12 cellular contexts compared by ENCODE assay signal in the genomic region with DNA sequence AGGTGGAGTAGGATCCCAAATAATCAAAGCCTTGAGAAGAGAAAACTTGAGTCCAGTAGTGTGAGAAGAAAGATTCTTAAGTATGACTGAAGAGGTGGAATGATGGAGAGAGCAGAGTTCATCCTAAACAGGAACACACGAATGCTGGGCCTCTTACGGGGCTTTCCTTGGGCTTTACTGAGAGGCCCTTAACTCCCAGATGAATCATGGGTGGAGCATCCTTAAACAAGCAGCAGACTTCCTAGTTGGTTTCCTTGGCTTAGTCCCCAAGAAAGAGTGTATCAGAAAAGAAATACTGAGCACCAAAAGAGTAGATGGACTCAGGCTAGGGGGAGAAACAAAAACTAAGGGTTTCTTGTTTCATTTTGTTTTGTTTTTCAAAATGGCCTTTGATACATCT.
DNase-seq lines count a peak whose midpoint lies in the region; ATAC-seq, FAIRE-seq and TF ChIP-seq lines count a peak whose summit lies in the region.
"Had no signal": no experiment of that assay in that cellular context is flagged by ENCODE, and none has a peak within 500 bp of the region (broad histone marks: within the 10 kb centered on the region; RNA-seq: fewer than 3 reads in every experiment).

No MANE protein-coding gene starts in this region.

- FAIRE-seq in D721Med (lab: Jason Lieb, UNC) = no peak

- peaks cover 3% of the 10 kb centered on the region for H3K79me2 ChIP-seq in ACC112 (ENCODE audit: control insufficient read depth, insufficient read depth, low read length, unreplicated experiment)

- no peaks in the 10 kb centered on the region for H3K27me3 ChIP-seq in ACC112 (ENCODE audit: insufficient read depth, low read length)

- intact Hi-C loops in posterior cingulate gyrus (cut with DNase I) = no loop called here

- H3K4me3 ChIP-seq in ACC112 (ENCODE audit: low read depth, low read length) = peak overlapping the region; percentile 51; the same call in 1 of the 2 replicates

- TF ChIP-seq CTCF in D721Med (IDR thresholded peaks at IDR 0.05; ENCODE audit: insufficient read depth, missing control alignments) = no peak

- peak overlapping the region; percentile 90 for H3K27ac ChIP-seq in ACC112 (ENCODE audit: low read depth, low read length)

- H3K4me1 ChIP-seq in ACC112 (ENCODE audit: control insufficient read depth, insufficient read depth, low read length, unreplicated experiment) = peaks cover 61% of the 10 kb centered on the region

- DNase-seq in RPMI7951 (ENCODE audit: low read depth) (peak; percentile 51), fibroblast of gingiva (ENCODE audit: low read depth) (peak; percentile 67), non-pigmented ciliary epithelial cell (ENCODE audit: low read depth) (peak; percentile 85), DMS79 (lab: John Stamatoyannopoulos, UW) (no peak), left lobe of liver (ENCODE audit: low spot score) (no peak), D721Med (ENCODE audit: insufficient read length, low spot score) (no peak), posterior cingulate gyrus (no peak)
- DNase-seq: activated naive CD4-positive, alpha-beta T cell treated with anti-CD3 and anti-CD28 coated beads, Interleukin-2, amount 10 ng/mL, durations not matched to agents 7 days and 5 days; erythroblast; KBM-7; NCI-H345 had no signal

- ATAC-seq in left lobe of liver = no peak

- peak overlapping the region; percentile 16 for H2AFZ ChIP-seq in ACC112 (ENCODE audit: low read length, unreplicated experiment)

- peaks cover 9% of the 10 kb centered on the region; the same call in 1 of the 2 replicates for H3K36me3 ChIP-seq in ACC112 (ENCODE audit: insufficient read depth, low read length)

Comparison
In these comparisons a context has a peak if more than half of its experiments do, and no peak if none do; other contexts are left out.
1. DNase-seq: peak in RPMI7951 (single experiment), fibroblast of gingiva (single experiment) and non-pigmented ciliary epithelial cell (single experiment); none in DMS79 (single experiment), left lobe of liver (single experiment), D721Med (single experiment) and posterior cingulate gyrus (0 of 10).